In genomic region chr18:68270009-68270408, GRCh38 we compare ENCODE assay signal across 23 cellular contexts.
A peak's percentile ranks its signal among the peaks of the same experiment; 100 is the strongest.
DNase-seq lines count a peak whose midpoint lies in the region; ATAC-seq and TF ChIP-seq lines count a peak whose summit lies in the region.
"Had no signal": no experiment of that assay in that cellular context is flagged by ENCODE, and none has a peak within 500 bp of the region (broad histone marks: within the 10 kb centered on the region; RNA-seq: fewer than 3 reads in every experiment).

No MANE protein-coding gene starts in this region.

- H2AFZ ChIP-seq in neural cell (ENCODE audit: low read depth, low read length), result no peak overlapping the region
- H2AFZ ChIP-seq in hepatocyte, result no peak overlapping the region
- H2AFZ ChIP-seq in GM23338, result no peak overlapping the region

- H3K27ac Mint-ChIP-seq in GM23338, result no peak overlapping the region
- H3K27ac Mint-ChIP-seq: CD14-positive monocyte; CD4-positive, CD25-positive, alpha-beta regulatory T cell; CD8-positive, alpha-beta memory T cell had no signal

- DNase-seq in NCI-H82 (lab: John Stamatoyannopoulos, UW) (peak; percentile 9), NCI-H82 treated with DMSO at 0.1 percent for 48 hours (lab: John Stamatoyannopoulos, UW; ENCODE audit: unreplicated experiment) (peak; percentile 7), hepatocyte (ENCODE audit: low spot score) (no peak), GM23338 (ENCODE audit: low spot score) (no peak)
- DNase-seq: 8988T; ACHN; BE2C; C1 segment of cervical spinal cord; CD4-positive, alpha-beta memory T cell; CD4-positive, CD25-positive, alpha-beta regulatory T cell; CD8-positive, alpha-beta memory T cell; COR-L47; DMS 273 treated with DMSO at 0.1 percent for 48 hours; DMS153; DMS53; DMS79; DND-41; EL; GDM1 had no signal

- H3K4me3 ChIP-seq in neural cell (ENCODE audit: low read length) (peak overlapping the region; percentile 20), hepatocyte (no peak overlapping the region), GM23338 (no peak overlapping the region)
- H3K4me3 ChIP-seq: BLaER1, GM12878 had no signal

- H3K9me3 Mint-ChIP-seq in GM23338, result no peaks in the 10 kb centered on the region

- no peak for TF ChIP-seq CTCF in neural cell (IDR thresholded peaks at IDR 0.05; ENCODE audit: poor library complexity, severe bottlenecking)
- no peak for TF ChIP-seq CTCF in hepatocyte (IDR thresholded peaks at IDR 0.05; ENCODE audit: poor library complexity)
- TF ChIP-seq CTCF in GM23338 (conservative IDR thresholded peaks at IDR 0.05; ENCODE audit: low read depth in 2 of 2), result no peak

- no peaks in the 10 kb centered on the region for H4K20me1 ChIP-seq in neural cell (ENCODE audit: insufficient read depth)
- H4K20me1 ChIP-seq in hepatocyte (ENCODE audit: insufficient read depth, poor library complexity, severe bottlenecking), result no peaks in the 10 kb centered on the region
- no peaks in the 10 kb centered on the region for H4K20me1 ChIP-seq in GM23338 (replicated peaks; ENCODE audit: insufficient read depth)
- H4K20me1 ChIP-seq: BLaER1 had no signal

- H3K27me3 Mint-ChIP-seq in GM23338 (ENCODE audit: insufficient read depth, low read depth, poor library complexity), result no peaks in the 10 kb centered on the region
- H3K27me3 Mint-ChIP-seq: CD4-positive, alpha-beta memory T cell; CD4-positive, CD25-positive, alpha-beta regulatory T cell; CD8-positive, alpha-beta memory T cell had no signal

- H3K27me3 ChIP-seq in neural cell (ENCODE audit: insufficient read depth, low read depth, low read length) (no peaks in the 10 kb centered on the region), hepatocyte (no peaks in the 10 kb centered on the region), GM23338 (ENCODE audit: insufficient read depth) (no peaks in the 10 kb centered on the region)
- H3K27me3 ChIP-seq: BE2C, BLaER1 had no signal

- H3K36me3 ChIP-seq in neural cell (ENCODE audit: insufficient read depth, low read length) (no peaks in the 10 kb centered on the region), hepatocyte (replicated peaks; ENCODE audit: insufficient read depth, low read depth) (no peaks in the 10 kb centered on the region), GM23338 (ENCODE audit: insufficient read depth) (no peaks in the 10 kb centered on the region)
- H3K36me3 ChIP-seq: BE2C, BLaER1 had no signal

- peak overlapping the region; percentile 40 for H3K9ac ChIP-seq in neural cell (ENCODE audit: low read length)
- H3K9ac ChIP-seq: BLaER1 had no signal

- H3K27ac ChIP-seq in neural cell (ENCODE audit: low read length) (peak overlapping the region; percentile 93), hepatocyte (no peak overlapping the region), GM23338 (ENCODE audit: low read depth) (no peak overlapping the region)
- H3K27ac ChIP-seq: BLaER1 had no signal

- H3K9me2 ChIP-seq in neural cell (ENCODE audit: insufficient read depth, low read length), result no peaks in the 10 kb centered on the region
- H3K9me2 ChIP-seq in hepatocyte (replicated peaks; ENCODE audit: insufficient read depth), result no peaks in the 10 kb centered on the region
- H3K9me2 ChIP-seq in GM23338 (ENCODE audit: insufficient read depth), result no peaks in the 10 kb centered on the region

- no peak for ATAC-seq in GM23338
- ATAC-seq: GM12878 had no signal

- H3K4me1 ChIP-seq in hepatocyte (ENCODE audit: insufficient read depth) (no peaks in the 10 kb centered on the region), GM23338 (ENCODE audit: insufficient read depth) (no peaks in the 10 kb centered on the region)
- H3K4me1 ChIP-seq: BE2C, BLaER1 had no signal

- TF ChIP-seq RAD21 in neural cell (conservative IDR thresholded peaks at IDR 0.05), result peak; percentile 62

- H3K9me3 ChIP-seq in neural cell (ENCODE audit: low read length), result no peaks in the 10 kb centered on the region
- no peaks in the 10 kb centered on the region for H3K9me3 ChIP-seq in hepatocyte (ENCODE audit: low read depth)
- H3K9me3 ChIP-seq: BE2C, BLaER1 had no signal

- H3K4me1 Mint-ChIP-seq in GM23338, result no peaks in the 10 kb centered on the region
- H3K4me1 Mint-ChIP-seq: CD14-positive monocyte; CD4-positive, alpha-beta memory T cell; CD4-positive, CD25-positive, alpha-beta regulatory T cell; CD8-positive, alpha-beta memory T cell had no signal

- H3F3A ChIP-seq in neural cell (ENCODE audit: insufficient read depth, low read length, poor library complexity, severe bottlenecking), result peaks cover 18% of the 10 kb centered on the region
- no peaks in the 10 kb centered on the region for H3F3A ChIP-seq in GM23338 (replicated peaks; ENCODE audit: low read depth)

- H3K4me2 ChIP-seq in neural cell (ENCODE audit: low read length) (peak overlapping the region; percentile 41), hepatocyte (no peak overlapping the region), GM23338 (no peak overlapping the region)
- H3K4me2 ChIP-seq: BLaER1 had no signal

- H3K79me2 ChIP-seq in neural cell (replicated peaks; ENCODE audit: insufficient read depth, low read length) (no peaks in the 10 kb centered on the region), hepatocyte (no peaks in the 10 kb centered on the region), GM23338 (replicated peaks; ENCODE audit: insufficient read depth) (no peaks in the 10 kb centered on the region)

- H3K4me3 Mint-ChIP-seq in GM23338, result no peak overlapping the region
- H3K4me3 Mint-ChIP-seq: CD14-positive monocyte; CD4-positive, alpha-beta memory T cell; CD4-positive, CD25-positive, alpha-beta regulatory T cell; CD8-positive, alpha-beta memory T cell had no signal

- 78% methylated on average over 3 of the region's 3 CpGs for WGBS in hepatocyte (ENCODE audit: low lambda C conversion rate, missing lambda C conversion rate)

- no peaks in the 10 kb centered on the region for H3K36me3 Mint-ChIP-seq in GM23338 (ENCODE audit: low read depth)
- H3K36me3 Mint-ChIP-seq: CD14-positive monocyte; CD4-positive, alpha-beta memory T cell; CD4-positive, CD25-positive, alpha-beta regulatory T cell; CD8-positive, alpha-beta memory T cell had no signal

- peak; percentile 98 for TF ChIP-seq EP300 in neural cell (conservative IDR thresholded peaks at IDR 0.05; ENCODE audit: poor library complexity, severe bottlenecking)

TF ChIP-seq in neural cell, 6 proteins besides CTCF, POLR2A, EP300 and RAD21 (continues in another document):
- TF ChIP-seq POLR2AphosphoS5 (IDR thresholded peaks at IDR 0.05), result peak; percentile 87
- TF ChIP-seq TAF1 (IDR thresholded peaks at IDR 0.05; ENCODE audit: low read depth), result no peak
- TF ChIP-seq SMC3 (conservative IDR thresholded peaks at IDR 0.05; ENCODE audit: poor library complexity), result peak; percentile 59
- TF ChIP-seq MXI1 (conservative IDR thresholded peaks at IDR 0.05; ENCODE audit: poor library complexity, severe bottlenecking), result no peak
- TF ChIP-seq REST (IDR thresholded peaks at IDR 0.05; ENCODE audit: borderline replicate concordance), result no peak

TF ChIP-seq in GM23338, 12 proteins besides CTCF, POLR2A, EP300 and RAD21 (continues in another document):
- TF ChIP-seq CREB1 (CRISPR knock-in tag; IDR thresholded peaks at IDR 0.05; ENCODE audit: low read depth) (no peak), EZH2 (IDR thresholded peaks at IDR 0.05; ENCODE audit: low read depth, unreplicated experiment) (no peak), ZNF331 (CRISPR knock-in tag; IDR thresholded peaks at IDR 0.05; ENCODE audit: low read depth) (no peak), JUNB (IDR thresholded peaks at IDR 0.05; ENCODE audit: unreplicated experiment) (no peak), NANOG (IDR thresholded peaks at IDR 0.05; ENCODE audit: borderline replicate concordance) (no peak), ZNF114 (CRISPR knock-in tag; IDR thresholded peaks at IDR 0.05) (no peak), STAT1 (IDR thresholded peaks at IDR 0.05; ENCODE audit: unreplicated experiment) (no peak), POLR2AphosphoS5 (IDR thresholded peaks at IDR 0.05; ENCODE audit: low read depth) (no peak)

Comparison
In these comparisons a context has a peak if more than half of its experiments do, and no peak if none do; other contexts are left out.
1. DNase-seq: peak in NCI-H82 (single experiment) and NCI-H82 treated with DMSO at 0.1 percent for 48 hours (single experiment); none in hepatocyte (single experiment) and GM23338 (single experiment).